ENCODE assay signal across 27 cellular contexts in genomic region chr17:68391561-68392268, GRCh38.
A peak's percentile ranks its signal among the peaks of the same experiment; 100 is the strongest.
DNase-seq lines count a peak whose midpoint lies in the region; ATAC-seq and TF ChIP-seq lines count a peak whose summit lies in the region.
"Had no signal": no experiment of that assay in that cellular context is flagged by ENCODE, and none has a peak within 500 bp of the region (broad histone marks: within the 10 kb centered on the region; RNA-seq: fewer than 3 reads in every experiment).

No MANE protein-coding gene starts in this region.

- peaks cover 0 to 11% (median 2%) of the 10 kb centered on the region in 4 donors for H3K4me1 ChIP-seq in esophagus muscularis mucosa
- H3K4me1 ChIP-seq in lung (ENCODE audit: control insufficient read depth in 2 of 2, insufficient read depth in 2 of 2, low read length in 2 of 2) = no peaks in the 10 kb centered on the region
- H3K4me1 ChIP-seq in upper lobe of left lung = no peaks in the 10 kb centered on the region
- H3K4me1 ChIP-seq: uterus had no signal

- CTCF ChIA-PET in activated CD8-positive, alpha-beta memory T cell treated with anti-CD3 and anti-CD28 coated beads, Interleukin-2, amount 10 ng/mL, durations not matched to agents 7 days and 5 days (lab: Charles Lee) = interaction anchor here (0.8 kb wide), 1 partner anchor 104 kb away, joined by 3 read pairs; no protein-coding TSS in a partner anchor

- H3K36me3 Mint-ChIP-seq in activated CD8-positive, alpha-beta memory T cell treated with anti-CD3 and anti-CD28 coated beads, Interleukin-2, amount 10 ng/mL, durations not matched to agents 7 days and 5 days = peaks cover 31% of the 10 kb centered on the region
- H3K36me3 Mint-ChIP-seq in type B pancreatic cell = no peaks in the 10 kb centered on the region

- TF ChIP-seq POLR2A in esophagus muscularis mucosa (IDR thresholded peaks at IDR 0.05; ENCODE audit: low read depth) (no peak), upper lobe of left lung (IDR thresholded peaks at IDR 0.05) (no peak)

- peaks cover 6% of the 10 kb centered on the region for H3K9me3 Mint-ChIP-seq in activated CD8-positive, alpha-beta memory T cell treated with anti-CD3 and anti-CD28 coated beads, Interleukin-2, amount 10 ng/mL, durations not matched to agents 7 days and 5 days (ENCODE audit: low read depth)
- no peaks in the 10 kb centered on the region for H3K9me3 Mint-ChIP-seq in type B pancreatic cell
- H3K9me3 Mint-ChIP-seq: activated CD4-positive, alpha-beta memory T cell treated with anti-CD3 and anti-CD28 coated beads, Interleukin-2, amount 10 ng/mL, durations not matched to agents 7 days and 5 days had no signal

- H3K4me3 ChIP-seq in esophagus muscularis mucosa (no peak overlapping the region), lung (no peak overlapping the region), upper lobe of left lung (no peak overlapping the region)
- H3K4me3 ChIP-seq: smooth muscle cell, stomach, uterus had no signal

- TF ChIP-seq CTCF in esophagus muscularis mucosa (IDR thresholded peaks at IDR 0.05) = no peak
- no peak for TF ChIP-seq CTCF in lung (IDR thresholded peaks at IDR 0.05; ENCODE audit: control extremely low read depth, extremely low read depth)
- no peak for TF ChIP-seq CTCF in upper lobe of left lung (IDR thresholded peaks at IDR 0.05)
- TF ChIP-seq CTCF in type B pancreatic cell (conservative IDR thresholded peaks at IDR 0.05) = no peak

- DNase-seq in activated CD8-positive, alpha-beta memory T cell treated with anti-CD3 and anti-CD28 coated beads for 24 hours = peak; percentile 47
- DNase-seq in activated CD8-positive, alpha-beta memory T cell treated with anti-CD3 and anti-CD28 coated beads, Interleukin-2, amount 10 ng/mL, durations not matched to agents 7 days and 5 days = no peak
- DNase-seq in esophagus muscularis mucosa (ENCODE audit: extremely low spot score) (peak; percentile 82), lung (ENCODE audit: low spot score) (peak; percentile 22), upper lobe of left lung (no peak), type B pancreatic cell (ENCODE audit: extremely low spot score, unreplicated experiment) (no peak), foreskin melanocyte (no peak)
- DNase-seq in stimulated activated CD4-positive, alpha-beta T cell treated with anti-CD3 and anti-CD28 coated beads, Interleukin-2, amount 100 ng/mL, for 24 hours = no peak
- DNase-seq: 8988T; activated B cell treated with CpG ODN at 0.5 μM for 24 hours; activated CD4-positive, alpha-beta memory T cell treated with anti-CD3 and anti-CD28 coated beads, Interleukin-2, amount 10 ng/mL, durations not matched to agents 7 days and 5 days; activated naive CD4-positive, alpha-beta T cell treated with anti-CD3 and anti-CD28 coated beads, Interleukin-2, amount 10 ng/mL, durations not matched to agents 7 days and 5 days; activated T-cell treated with anti-CD3 and anti-CD28 coated beads, Interleukin-2, amount 50 U/mL, for 24 hours; aorta; effector memory CD4-positive, alpha-beta T cell; hippocampal formation; NCI-H1417; NCI-H510A treated with DMSO at 0.1 percent for 48 hours; RPMI8226; SK-N-SH; stimulated activated CD4-positive, alpha-beta T cell treated with anti-CD3 and anti-CD28 coated beads, Interleukin-4, amount 100 ng/mL, for 1 hour; stomach; T-helper 9 cell had no signal

- intact Hi-C loops in esophagus muscularis mucosa (cut with DNase I) = no loop called here

- 87% methylated on average over 16 of the region's 16 CpGs for WGBS in esophagus muscularis mucosa
- WGBS in lung, 2 donors = 83 to 85% methylated on average over 16 of the region's 16 CpGs
- 86 to 88% methylated on average over 16 of the region's 16 CpGs for WGBS in upper lobe of left lung, 2 donors

- ATAC-seq in activated CD8-positive, alpha-beta memory T cell treated with anti-CD3 and anti-CD28 coated beads, Interleukin-2, amount 10 ng/mL, durations not matched to agents 7 days and 5 days = no peak
- ATAC-seq in lung (ENCODE audit: insufficient read depth, low FRiP score) (no peak), upper lobe of left lung (ENCODE audit: low FRiP score in 2 of 2) (peak in 1 of 2 donors; percentile 6)
- ATAC-seq: natural killer cell treated with Interleukin-12 subunit alpha and Interleukin-12 subunit beta and Interleukin-15 and Interleukin-18, amount 100 ng/mL, for 72 hours had no signal

- H3K9me3 ChIP-seq in esophagus muscularis mucosa (peaks cover 0 to 10% (median 9%) of the 10 kb centered on the region in 4 donors), lung (ENCODE audit: control insufficient read depth in 2 of 2, insufficient read depth in 1 of 2, low read length in 1 of 2) (peaks cover 0 to 4% of the 10 kb centered on the region in 2 donors), upper lobe of left lung (peaks cover 0 to 5% (median 3%) of the 10 kb centered on the region in 4 donors)
- H3K9me3 ChIP-seq: SK-N-SH, uterus had no signal

- H3K27ac ChIP-seq in esophagus muscularis mucosa (replicated peaks in 1 of 4) (peak overlapping the region in 1 of 4 donors; percentile 46), lung (ENCODE audit: low read depth in 1 of 2, low read length in 1 of 2) (peak overlapping the region in 1 of 2 donors; percentile 53), upper lobe of left lung (peak overlapping the region; percentile 5 to 49 (median 18))

- TF ChIP-seq EP300 in esophagus muscularis mucosa (IDR thresholded peaks at IDR 0.05) = no peak
- no peak for TF ChIP-seq EP300 in upper lobe of left lung (IDR thresholded peaks at IDR 0.05)

- peaks cover 3% of the 10 kb centered on the region for H3K4me1 Mint-ChIP-seq in activated CD8-positive, alpha-beta memory T cell treated with anti-CD3 and anti-CD28 coated beads, Interleukin-2, amount 10 ng/mL, durations not matched to agents 7 days and 5 days
- H3K4me1 Mint-ChIP-seq in type B pancreatic cell (ENCODE audit: unreplicated experiment) = peaks cover 5% of the 10 kb centered on the region
- H3K4me1 Mint-ChIP-seq: activated B cell treated with CpG ODN at 0.5 μM for 24 hours had no signal

- no peak overlapping the region for H3K27ac Mint-ChIP-seq in activated CD8-positive, alpha-beta memory T cell treated with anti-CD3 and anti-CD28 coated beads, Interleukin-2, amount 10 ng/mL, durations not matched to agents 7 days and 5 days
- no peak overlapping the region for H3K27ac Mint-ChIP-seq in type B pancreatic cell
- H3K27ac Mint-ChIP-seq: activated B cell treated with CpG ODN at 0.5 μM for 24 hours; activated CD4-positive, alpha-beta memory T cell treated with anti-CD3 and anti-CD28 coated beads, Interleukin-2, amount 10 ng/mL, durations not matched to agents 7 days and 5 days; activated naive CD4-positive, alpha-beta T cell treated with anti-CD3 and anti-CD28 coated beads, Interleukin-2, amount 10 ng/mL, durations not matched to agents 7 days and 5 days; activated T-cell treated with anti-CD3 and anti-CD28 coated beads, Interleukin-2, amount 50 U/mL, for 24 hours; CD14-positive monocyte; natural killer cell treated with Interleukin-12 subunit alpha and Interleukin-12 subunit beta and Interleukin-15 and Interleukin-18, amount 100 ng/mL, for 72 hours had no signal

- H3K27me3 Mint-ChIP-seq in activated CD8-positive, alpha-beta memory T cell treated with anti-CD3 and anti-CD28 coated beads, Interleukin-2, amount 10 ng/mL, durations not matched to agents 7 days and 5 days = no peaks in the 10 kb centered on the region
- H3K27me3 Mint-ChIP-seq in type B pancreatic cell = no peaks in the 10 kb centered on the region
- H3K27me3 Mint-ChIP-seq: activated B cell treated with CpG ODN at 0.5 μM for 24 hours; activated CD4-positive, alpha-beta memory T cell treated with anti-CD3 and anti-CD28 coated beads, Interleukin-2, amount 10 ng/mL, durations not matched to agents 7 days and 5 days; activated T-cell treated with anti-CD3 and anti-CD28 coated beads, Interleukin-2, amount 50 U/mL, for 24 hours; natural killer cell treated with Interleukin-12 subunit alpha and Interleukin-12 subunit beta and Interleukin-15 and Interleukin-18, amount 100 ng/mL, for 72 hours had no signal

- H3K4me3 Mint-ChIP-seq in activated CD8-positive, alpha-beta memory T cell treated with anti-CD3 and anti-CD28 coated beads, Interleukin-2, amount 10 ng/mL, durations not matched to agents 7 days and 5 days = no peak overlapping the region
- H3K4me3 Mint-ChIP-seq in type B pancreatic cell = no peak overlapping the region
- H3K4me3 Mint-ChIP-seq: activated B cell treated with CpG ODN at 0.5 μM for 24 hours; activated CD4-positive, alpha-beta memory T cell treated with anti-CD3 and anti-CD28 coated beads, Interleukin-2, amount 10 ng/mL, durations not matched to agents 7 days and 5 days; activated naive CD4-positive, alpha-beta T cell treated with anti-CD3 and anti-CD28 coated beads, Interleukin-2, amount 10 ng/mL, durations not matched to agents 7 days and 5 days; activated T-cell treated with anti-CD3 and anti-CD28 coated beads, Interleukin-2, amount 50 U/mL, for 24 hours; CD14-positive monocyte; natural killer cell treated with Interleukin-12 subunit alpha and Interleukin-12 subunit beta and Interleukin-15 and Interleukin-18, amount 100 ng/mL, for 72 hours had no signal

- no peaks in the 10 kb centered on the region for H3K27me3 ChIP-seq in esophagus muscularis mucosa
- H3K27me3 ChIP-seq in lung (ENCODE audit: control insufficient read depth, insufficient read depth) = no peaks in the 10 kb centered on the region
- no peaks in the 10 kb centered on the region for H3K27me3 ChIP-seq in upper lobe of left lung
- H3K27me3 ChIP-seq: stomach, uterus had no signal

- no peaks in the 10 kb centered on the region for H3K36me3 ChIP-seq in esophagus muscularis mucosa
- no peaks in the 10 kb centered on the region for H3K36me3 ChIP-seq in lung (ENCODE audit: control insufficient read depth in 2 of 2, insufficient read depth in 2 of 2, low read length in 2 of 2)
- no peaks in the 10 kb centered on the region for H3K36me3 ChIP-seq in upper lobe of left lung
- H3K36me3 ChIP-seq: uterus had no signal

Comparison
In these comparisons a context has a peak if more than half of its experiments do, and no peak if none do; other contexts are left out.
1. DNase-seq: peak in activated CD8-positive, alpha-beta memory T cell treated with anti-CD3 and anti-CD28 coated beads for 24 hours (single experiment), esophagus muscularis mucosa (single experiment) and lung (single experiment); none in activated CD8-positive, alpha-beta memory T cell treated with anti-CD3 and anti-CD28 coated beads, Interleukin-2, amount 10 ng/mL, durations not matched to agents 7 days and 5 days (single experiment), upper lobe of left lung (0 of 2), stimulated activated CD4-positive, alpha-beta T cell treated with anti-CD3 and anti-CD28 coated beads, Interleukin-2, amount 100 ng/mL, for 24 hours (0 of 2), type B pancreatic cell (single experiment) and foreskin melanocyte (single experiment).